Comparison of ENCODE assay signal across 1 cellular context in the genomic region with DNA sequence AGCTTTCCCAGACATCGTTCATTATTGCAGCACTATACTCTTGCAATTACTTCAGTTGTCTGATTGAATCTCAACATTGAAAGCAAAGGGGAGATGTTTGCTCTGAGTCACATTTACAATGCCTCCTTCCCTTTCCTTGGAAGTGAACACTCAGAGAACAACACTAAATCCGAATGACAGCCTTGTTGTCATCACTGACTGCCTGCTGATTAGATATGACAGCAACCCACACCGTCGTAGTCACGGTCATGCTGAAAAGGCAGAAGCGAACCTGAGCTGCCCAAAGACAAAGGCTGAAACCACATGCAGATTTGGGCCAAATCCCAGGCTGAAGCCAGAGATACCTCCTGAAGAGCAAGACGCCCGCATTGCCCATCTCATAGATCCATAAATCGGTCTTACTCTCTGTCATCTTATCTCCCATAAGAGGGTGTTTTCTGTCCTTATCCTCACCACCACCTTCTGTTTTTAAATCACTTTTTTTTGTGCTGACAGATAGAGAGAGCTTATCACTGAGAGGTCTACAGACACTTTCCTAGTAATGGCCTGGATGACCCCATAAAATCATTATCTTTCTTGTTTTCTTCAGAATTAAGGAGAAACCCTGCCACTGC.
TF ChIP-seq lines count a peak whose summit lies in the region.

No MANE protein-coding gene starts in this region.

TF ChIP-seq in K562, 482 proteins besides CTCF, POLR2A, EP300 and RAD21 (continued from another document and continues in another):
- TF ChIP-seq, protein P1, sequence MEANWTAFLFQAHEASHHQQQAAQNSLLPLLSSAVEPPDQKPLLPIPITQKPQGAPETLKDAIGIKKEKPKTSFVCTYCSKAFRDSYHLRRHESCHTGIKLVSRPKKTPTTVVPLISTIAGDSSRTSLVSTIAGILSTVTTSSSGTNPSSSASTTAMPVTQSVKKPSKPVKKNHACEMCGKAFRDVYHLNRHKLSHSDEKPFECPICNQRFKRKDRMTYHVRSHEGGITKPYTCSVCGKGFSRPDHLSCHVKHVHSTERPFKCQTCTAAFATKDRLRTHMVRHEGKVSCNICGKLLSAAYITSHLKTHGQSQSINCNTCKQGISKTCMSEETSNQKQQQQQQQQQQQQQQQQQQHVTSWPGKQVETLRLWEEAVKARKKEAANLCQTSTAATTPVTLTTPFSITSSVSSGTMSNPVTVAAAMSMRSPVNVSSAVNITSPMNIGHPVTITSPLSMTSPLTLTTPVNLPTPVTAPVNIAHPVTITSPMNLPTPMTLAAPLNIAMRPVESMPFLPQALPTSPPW (CRISPR knock-in tag; IDR thresholded peaks at IDR 0.05) = no peak; the same call in 1 of the 2 replicates
- TF ChIP-seq CCNT2 (IDR thresholded peaks at IDR 0.05; ENCODE audit: borderline replicate concordance, extremely low read depth, insufficient read length, low read depth, low read length) (peak; percentile 31), MEF2D (tag; conservative IDR thresholded peaks at IDR 0.05; ENCODE audit: low read depth) (peak; percentile 30; the same call in 1 of the 2 replicates), ATF7 (IDR thresholded peaks at IDR 0.05) (peak; percentile 27; the same call in 1 of the 2 replicates), ZKSCAN3 (CRISPR knock-in tag; IDR thresholded peaks at IDR 0.05) (no peak), SRF (CRISPR knock-in tag; IDR thresholded peaks at IDR 0.05) (no peak), ZFPM2 (CRISPR knock-in tag; IDR thresholded peaks at IDR 0.05) (0 out of 2 replicates have a peak, but pooled peaks have one; percentile 68), MTA1 (IDR thresholded peaks at IDR 0.05; ENCODE audit: borderline replicate concordance) (peak; percentile 17; the same call in 1 of the 2 replicates), BACH1 (tag; IDR thresholded peaks at IDR 0.05) (peak; percentile 47; the same call in 1 of the 2 replicates), ARID1B (IDR thresholded peaks at IDR 0.05) (peak; percentile 89), ATF1 (CRISPR knock-in tag; IDR thresholded peaks at IDR 0.05) (no peak), ATF1 (tag; IDR thresholded peaks at IDR 0.05) (peak; percentile 82), KLF16 (IDR thresholded peaks at IDR 0.05) (peak; percentile 82), SMAD4 (CRISPR knock-in tag; conservative IDR thresholded peaks at IDR 0.05) (peak; percentile 70; the same call in 1 of the 2 replicates), RCOR1 (IDR thresholded peaks at IDR 0.05; ENCODE audit: borderline replicate concordance in 1 of 2, low read depth in 2 of 2, low read length in 2 of 2) (peak in 1 of 2 experiments; percentile 79; a peak in 2 of 4 replicates), CREB1 (IDR thresholded peaks at IDR 0.05) (peak; percentile 21; the same call in 1 of the 2 replicates), CREB1 (CRISPR knock-in tag; IDR thresholded peaks at IDR 0.05) (peak; percentile 49; the same call in 1 of the 2 replicates), PYGO2 (tag; IDR thresholded peaks at IDR 0.05) (peak; percentile 26; the same call in 1 of the 2 replicates), TAL1 (IDR thresholded peaks at IDR 0.05) (peak; percentile 90), FOSL1 (tag; conservative IDR thresholded peaks at IDR 0.05) (peak; percentile 91), MYNN (IDR thresholded peaks at IDR 0.05) (no peak), MYNN (CRISPR knock-in tag; IDR thresholded peaks at IDR 0.05) (no peak), HIVEP1 (CRISPR knock-in tag; IDR thresholded peaks at IDR 0.05) (peak; percentile 64; the same call in 1 of the 2 replicates), ZNF175 (CRISPR knock-in tag; IDR thresholded peaks at IDR 0.05; ENCODE audit: low read depth) (peak; percentile 70; the same call in 1 of the 2 replicates), SMARCE1 (IDR thresholded peaks at IDR 0.05) (peak; percentile 25; the same call in 1 of the 2 replicates), RBFOX2 (IDR thresholded peaks at IDR 0.05; ENCODE audit: low read depth, low read length) (no peak), ZKSCAN8 (CRISPR knock-in tag; IDR thresholded peaks at IDR 0.05) (peak; percentile 61; the same call in 1 of the 2 replicates), NR2C1 (IDR thresholded peaks at IDR 0.05) (no peak), NR2C1 (tag; IDR thresholded peaks at IDR 0.05) (0 out of 2 replicates have a peak, but pooled peaks have one; percentile 32), TCF3 (CRISPR knock-in tag; IDR thresholded peaks at IDR 0.05) (peak; percentile 79), SMAD3 (CRISPR knock-in tag; conservative IDR thresholded peaks at IDR 0.05) (peak; percentile 76), JUN (IDR thresholded peaks at IDR 0.05; ENCODE audit: borderline replicate concordance, low read depth, low read length) (0 out of 2 replicates have a peak, but pooled peaks have one; percentile 26), JUN (CRISPR knock-in tag; IDR thresholded peaks at IDR 0.05; ENCODE audit: borderline replicate concordance) (no peak), ETV1 (tag; conservative IDR thresholded peaks at IDR 0.05; ENCODE audit: low read depth) (0 out of 2 replicates have a peak, but pooled peaks have one; percentile 26), DPF2 (IDR thresholded peaks at IDR 0.05) (peak; percentile 67; the same call in 1 of the 2 replicates), CEBPG (CRISPR knock-in tag; IDR thresholded peaks at IDR 0.05) (no peak), CEBPG (tag; conservative IDR thresholded peaks at IDR 0.05 in 1 of 2, IDR thresholded peaks at IDR 0.05 in 1 of 2) (peak in 1 of 2 experiments; percentile 59; a peak in 2 of 4 replicates), CTBP1 (IDR thresholded peaks at IDR 0.05; ENCODE audit: borderline replicate concordance) (peak; percentile 78; the same call in 1 of the 2 replicates), CC2D1A (IDR thresholded peaks at IDR 0.05) (0 out of 2 replicates have a peak, but pooled peaks have one; percentile 18), LCOR (CRISPR knock-in tag; IDR thresholded peaks at IDR 0.05) (peak; percentile 61; the same call in 1 of the 2 replicates), ZNF644 (tag; IDR thresholded peaks at IDR 0.05; ENCODE audit: low read depth) (peak; percentile 96), CHCHD3 (CRISPR knock-in tag; IDR thresholded peaks at IDR 0.05) (no peak), ZNF3 (CRISPR knock-in tag; IDR thresholded peaks at IDR 0.05) (no peak), ZNF589 (CRISPR knock-in tag; IDR thresholded peaks at IDR 0.05; ENCODE audit: low read depth) (peak; percentile 65; the same call in 1 of the 2 replicates), PHTF2 (CRISPR knock-in tag; IDR thresholded peaks at IDR 0.05) (no peak), ZNF143 (CRISPR knock-in tag; IDR thresholded peaks at IDR 0.05) (no peak), ZNF584 (CRISPR knock-in tag; IDR thresholded peaks at IDR 0.05; ENCODE audit: low read depth) (peak; percentile 58; the same call in 1 of the 2 replicates), ZNF316 (IDR thresholded peaks at IDR 0.05) (no peak)
- TF ChIP-seq, protein P2, sequence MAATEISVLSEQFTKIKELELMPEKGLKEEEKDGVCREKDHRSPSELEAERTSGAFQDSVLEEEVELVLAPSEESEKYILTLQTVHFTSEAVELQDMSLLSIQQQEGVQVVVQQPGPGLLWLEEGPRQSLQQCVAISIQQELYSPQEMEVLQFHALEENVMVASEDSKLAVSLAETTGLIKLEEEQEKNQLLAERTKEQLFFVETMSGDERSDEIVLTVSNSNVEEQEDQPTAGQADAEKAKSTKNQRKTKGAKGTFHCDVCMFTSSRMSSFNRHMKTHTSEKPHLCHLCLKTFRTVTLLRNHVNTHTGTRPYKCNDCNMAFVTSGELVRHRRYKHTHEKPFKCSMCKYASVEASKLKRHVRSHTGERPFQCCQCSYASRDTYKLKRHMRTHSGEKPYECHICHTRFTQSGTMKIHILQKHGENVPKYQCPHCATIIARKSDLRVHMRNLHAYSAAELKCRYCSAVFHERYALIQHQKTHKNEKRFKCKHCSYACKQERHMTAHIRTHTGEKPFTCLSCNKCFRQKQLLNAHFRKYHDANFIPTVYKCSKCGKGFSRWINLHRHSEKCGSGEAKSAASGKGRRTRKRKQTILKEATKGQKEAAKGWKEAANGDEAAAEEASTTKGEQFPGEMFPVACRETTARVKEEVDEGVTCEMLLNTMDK (IDR thresholded peaks at IDR 0.05; ENCODE audit: borderline replicate concordance, insufficient read depth, low read depth, low read length, poor library complexity, severe bottlenecking) = no peak
- TF ChIP-seq, protein P3, sequence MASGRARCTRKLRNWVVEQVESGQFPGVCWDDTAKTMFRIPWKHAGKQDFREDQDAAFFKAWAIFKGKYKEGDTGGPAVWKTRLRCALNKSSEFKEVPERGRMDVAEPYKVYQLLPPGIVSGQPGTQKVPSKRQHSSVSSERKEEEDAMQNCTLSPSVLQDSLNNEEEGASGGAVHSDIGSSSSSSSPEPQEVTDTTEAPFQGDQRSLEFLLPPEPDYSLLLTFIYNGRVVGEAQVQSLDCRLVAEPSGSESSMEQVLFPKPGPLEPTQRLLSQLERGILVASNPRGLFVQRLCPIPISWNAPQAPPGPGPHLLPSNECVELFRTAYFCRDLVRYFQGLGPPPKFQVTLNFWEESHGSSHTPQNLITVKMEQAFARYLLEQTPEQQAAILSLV (tag; IDR thresholded peaks at IDR 0.05) = no peak
- TF ChIP-seq, protein P4, sequence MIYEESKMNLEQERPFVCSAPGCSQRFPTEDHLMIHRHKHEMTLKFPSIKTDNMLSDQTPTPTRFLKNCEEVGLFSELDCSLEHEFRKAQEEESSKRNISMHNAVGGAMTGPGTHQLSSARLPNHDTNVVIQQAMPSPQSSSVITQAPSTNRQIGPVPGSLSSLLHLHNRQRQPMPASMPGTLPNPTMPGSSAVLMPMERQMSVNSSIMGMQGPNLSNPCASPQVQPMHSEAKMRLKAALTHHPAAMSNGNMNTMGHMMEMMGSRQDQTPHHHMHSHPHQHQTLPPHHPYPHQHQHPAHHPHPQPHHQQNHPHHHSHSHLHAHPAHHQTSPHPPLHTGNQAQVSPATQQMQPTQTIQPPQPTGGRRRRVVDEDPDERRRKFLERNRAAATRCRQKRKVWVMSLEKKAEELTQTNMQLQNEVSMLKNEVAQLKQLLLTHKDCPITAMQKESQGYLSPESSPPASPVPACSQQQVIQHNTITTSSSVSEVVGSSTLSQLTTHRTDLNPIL (CRISPR knock-in tag; IDR thresholded peaks at IDR 0.05) = no peak
- TF ChIP-seq, protein P5, sequence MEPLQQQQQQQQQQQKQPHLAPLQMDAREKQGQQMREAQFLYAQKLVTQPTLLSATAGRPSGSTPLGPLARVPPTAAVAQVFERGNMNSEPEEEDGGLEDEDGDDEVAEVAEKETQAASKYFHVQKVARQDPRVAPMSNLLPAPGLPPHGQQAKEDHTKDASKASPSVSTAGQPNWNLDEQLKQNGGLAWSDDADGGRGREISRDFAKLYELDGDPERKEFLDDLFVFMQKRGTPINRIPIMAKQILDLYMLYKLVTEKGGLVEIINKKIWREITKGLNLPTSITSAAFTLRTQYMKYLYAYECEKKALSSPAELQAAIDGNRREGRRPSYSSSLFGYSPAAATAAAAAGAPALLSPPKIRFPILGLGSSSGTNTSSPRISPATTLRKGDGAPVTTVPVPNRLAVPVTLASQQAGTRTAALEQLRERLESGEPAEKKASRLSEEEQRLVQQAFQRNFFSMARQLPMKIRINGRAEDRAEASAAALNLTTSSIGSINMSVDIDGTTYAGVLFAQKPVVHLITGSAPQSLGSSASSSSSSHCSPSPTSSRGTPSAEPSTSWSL (CRISPR knock-in tag; IDR thresholded peaks at IDR 0.05; ENCODE audit: borderline replicate concordance) = no peak
- TF ChIP-seq, protein P6, sequence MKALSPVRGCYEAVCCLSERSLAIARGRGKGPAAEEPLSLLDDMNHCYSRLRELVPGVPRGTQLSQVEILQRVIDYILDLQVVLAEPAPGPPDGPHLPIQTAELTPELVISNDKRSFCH (CRISPR knock-in tag; IDR thresholded peaks at IDR 0.05) = no peak
- TF ChIP-seq, protein P6 (tag; IDR thresholded peaks at IDR 0.05) = 0 out of 2 replicates have a peak, but pooled peaks have one; percentile 36
- TF ChIP-seq, protein P7, sequence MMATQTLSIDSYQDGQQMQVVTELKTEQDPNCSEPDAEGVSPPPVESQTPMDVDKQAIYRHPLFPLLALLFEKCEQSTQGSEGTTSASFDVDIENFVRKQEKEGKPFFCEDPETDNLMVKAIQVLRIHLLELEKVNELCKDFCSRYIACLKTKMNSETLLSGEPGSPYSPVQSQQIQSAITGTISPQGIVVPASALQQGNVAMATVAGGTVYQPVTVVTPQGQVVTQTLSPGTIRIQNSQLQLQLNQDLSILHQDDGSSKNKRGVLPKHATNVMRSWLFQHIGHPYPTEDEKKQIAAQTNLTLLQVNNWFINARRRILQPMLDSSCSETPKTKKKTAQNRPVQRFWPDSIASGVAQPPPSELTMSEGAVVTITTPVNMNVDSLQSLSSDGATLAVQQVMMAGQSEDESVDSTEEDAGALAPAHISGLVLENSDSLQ (IDR thresholded peaks at IDR 0.05) = peak; percentile 86
- TF ChIP-seq, protein P8, sequence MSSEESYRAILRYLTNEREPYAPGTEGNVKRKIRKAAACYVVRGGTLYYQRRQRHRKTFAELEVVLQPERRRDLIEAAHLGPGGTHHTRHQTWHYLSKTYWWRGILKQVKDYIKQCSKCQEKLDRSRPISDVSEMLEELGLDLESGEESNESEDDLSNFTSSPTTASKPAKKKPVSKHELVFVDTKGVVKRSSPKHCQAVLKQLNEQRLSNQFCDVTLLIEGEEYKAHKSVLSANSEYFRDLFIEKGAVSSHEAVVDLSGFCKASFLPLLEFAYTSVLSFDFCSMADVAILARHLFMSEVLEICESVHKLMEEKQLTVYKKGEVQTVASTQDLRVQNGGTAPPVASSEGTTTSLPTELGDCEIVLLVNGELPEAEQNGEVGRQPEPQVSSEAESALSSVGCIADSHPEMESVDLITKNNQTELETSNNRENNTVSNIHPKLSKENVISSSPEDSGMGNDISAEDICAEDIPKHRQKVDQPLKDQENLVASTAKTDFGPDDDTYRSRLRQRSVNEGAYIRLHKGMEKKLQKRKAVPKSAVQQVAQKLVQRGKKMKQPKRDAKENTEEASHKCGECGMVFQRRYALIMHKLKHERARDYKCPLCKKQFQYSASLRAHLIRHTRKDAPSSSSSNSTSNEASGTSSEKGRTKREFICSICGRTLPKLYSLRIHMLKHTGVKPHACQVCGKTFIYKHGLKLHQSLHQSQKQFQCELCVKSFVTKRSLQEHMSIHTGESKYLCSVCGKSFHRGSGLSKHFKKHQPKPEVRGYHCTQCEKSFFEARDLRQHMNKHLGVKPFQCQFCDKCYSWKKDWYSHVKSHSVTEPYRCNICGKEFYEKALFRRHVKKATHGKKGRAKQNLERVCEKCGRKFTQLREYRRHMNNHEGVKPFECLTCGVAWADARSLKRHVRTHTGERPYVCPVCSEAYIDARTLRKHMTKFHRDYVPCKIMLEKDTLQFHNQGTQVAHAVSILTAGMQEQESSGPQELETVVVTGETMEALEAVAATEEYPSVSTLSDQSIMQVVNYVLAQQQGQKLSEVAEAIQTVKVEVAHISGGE (CRISPR knock-in tag; IDR thresholded peaks at IDR 0.05) = peak in 1 of 3 experiments; percentile 60; a peak in 2 of 6 replicates
